In the genomic region with DNA sequence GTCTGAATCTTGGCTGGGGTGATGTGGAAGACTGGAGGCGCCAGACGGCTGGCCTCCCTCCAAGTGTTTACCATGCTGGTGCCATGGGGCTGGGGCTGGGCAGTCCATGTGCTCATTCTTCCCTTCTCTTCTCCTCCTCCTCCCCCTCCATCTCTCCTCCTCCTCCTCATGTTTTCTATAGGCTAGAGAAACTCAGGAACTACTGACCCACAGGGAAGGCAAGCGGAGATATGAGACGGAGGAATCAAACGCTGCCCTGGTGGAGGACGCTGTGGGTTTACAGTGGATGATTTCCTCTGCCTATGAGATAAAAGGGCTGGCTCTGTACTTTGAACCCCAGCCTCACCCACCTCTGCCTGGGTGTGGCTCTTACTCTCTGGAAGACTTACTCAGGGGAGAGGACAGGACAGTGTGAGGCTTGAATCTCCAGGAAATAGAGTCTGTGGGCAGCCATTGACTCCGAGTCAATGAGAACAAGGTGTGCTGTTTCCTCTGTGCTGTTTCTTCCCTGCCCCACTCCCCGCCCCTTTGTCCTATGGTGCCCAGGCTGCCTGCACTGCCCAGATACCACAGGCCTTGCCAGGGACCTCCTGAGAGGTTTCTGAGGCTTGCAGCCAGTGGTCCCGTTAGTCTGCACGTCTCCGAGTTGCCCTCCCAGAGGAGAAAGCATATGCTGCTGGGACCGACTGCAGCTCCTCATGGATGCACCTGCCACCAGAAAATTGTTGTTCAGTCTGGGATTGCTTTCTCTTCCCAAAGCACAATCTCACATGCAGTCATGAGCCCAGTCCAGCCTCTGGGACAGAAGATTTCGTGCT, we compare ENCODE assay signal across 12 cellular contexts.
DNase-seq lines count a peak whose midpoint lies in the region; ATAC-seq and TF ChIP-seq lines count a peak whose summit lies in the region.
"Had no signal": no experiment of that assay in that cellular context is flagged by ENCODE, and none has a peak within 500 bp of the region (broad histone marks: within the 10 kb centered on the region; RNA-seq: fewer than 3 reads in every experiment).

No MANE protein-coding gene starts in this region.

- no peak for ATAC-seq in HG02610 (IDR thresholded peaks at IDR 0.05; ENCODE audit: unreplicated experiment)

- TF ChIP-seq CTCF in transverse colon (IDR thresholded peaks at IDR 0.05) = peak in 2 of 5 experiments; percentile 26 to 45

- H3K36me3 ChIP-seq in esophagus (ENCODE audit: control insufficient read depth in 2 of 2, insufficient read depth in 2 of 2, low read length in 1 of 2) (no peaks in the 10 kb centered on the region), transverse colon (no peaks in the 10 kb centered on the region)

- H3K9me3 Mint-ChIP-seq in activated naive CD4-positive, alpha-beta T cell treated with anti-CD3 and anti-CD28 coated beads, Interleukin-2, amount 10 ng/mL, durations not matched to agents 7 days and 5 days = no peaks in the 10 kb centered on the region
- H3K9me3 Mint-ChIP-seq: stimulated activated naive CD8-positive, alpha-beta T cell treated with anti-CD3 and anti-CD28 coated beads, Interleukin-15, Interleukin-2, amounts not matched to agents 100 ng/mL and 50 ng/mL, for 24 hours had no signal

- peak overlapping the region; percentile 40 for H3K4me3 Mint-ChIP-seq in activated naive CD4-positive, alpha-beta T cell treated with anti-CD3 and anti-CD28 coated beads, Interleukin-2, amount 10 ng/mL, durations not matched to agents 7 days and 5 days
- H3K4me3 Mint-ChIP-seq: activated naive CD8-positive, alpha-beta T cell; stimulated activated naive CD8-positive, alpha-beta T cell treated with anti-CD3 and anti-CD28 coated beads, Interleukin-15, Interleukin-2, amounts not matched to agents 100 ng/mL and 50 ng/mL, for 24 hours had no signal

- peak; percentile 38 for TF ChIP-seq EP300 in transverse colon (IDR thresholded peaks at IDR 0.05; ENCODE audit: low read depth)

- WGBS in esophagus, 2 donors = 53 to 56% methylated on average over 13 of the region's 13 CpGs
- WGBS in transverse colon (ENCODE audit: low coverage in 1 of 2), 2 donors = 13 to 39% methylated on average over 3 to 13 of the region's 13 CpGs

- peaks cover 52% of the 10 kb centered on the region for H3K4me1 Mint-ChIP-seq in activated naive CD4-positive, alpha-beta T cell treated with anti-CD3 and anti-CD28 coated beads, Interleukin-2, amount 10 ng/mL, durations not matched to agents 7 days and 5 days

- peaks cover 5 to 15% of the 10 kb centered on the region in 2 donors for H3K4me1 ChIP-seq in esophagus (ENCODE audit: control insufficient read depth in 2 of 2, insufficient read depth in 2 of 2, low read length in 1 of 2)
- H3K4me1 ChIP-seq in transverse colon = peaks cover 8 to 31% (median 20%) of the 10 kb centered on the region in 4 donors

- intact Hi-C loops in transverse colon (cut with DNase I; ENCODE audit: low total_unique reads) = no loop called here
- intact Hi-C loops in posterior cingulate gyrus (cut with DNase I) = no loop called here

- TF ChIP-seq POLR2A in transverse colon (IDR thresholded peaks at IDR 0.05) = peak; percentile 79

- peak overlapping the region; percentile 97 for H3K27ac Mint-ChIP-seq in activated naive CD4-positive, alpha-beta T cell treated with anti-CD3 and anti-CD28 coated beads, Interleukin-2, amount 10 ng/mL, durations not matched to agents 7 days and 5 days
- H3K27ac Mint-ChIP-seq: activated naive CD8-positive, alpha-beta T cell; stimulated activated naive CD8-positive, alpha-beta T cell treated with anti-CD3 and anti-CD28 coated beads, Interleukin-15, Interleukin-2, amounts not matched to agents 100 ng/mL and 50 ng/mL, for 24 hours had no signal

- peaks cover 5% of the 10 kb centered on the region for H3K27me3 Mint-ChIP-seq in activated naive CD4-positive, alpha-beta T cell treated with anti-CD3 and anti-CD28 coated beads, Interleukin-2, amount 10 ng/mL, durations not matched to agents 7 days and 5 days
- H3K27me3 Mint-ChIP-seq: activated naive CD8-positive, alpha-beta T cell; stimulated activated naive CD8-positive, alpha-beta T cell treated with anti-CD3 and anti-CD28 coated beads, Interleukin-15, Interleukin-2, amounts not matched to agents 100 ng/mL and 50 ng/mL, for 24 hours had no signal

- H3K4me3 ChIP-seq in esophagus (ENCODE audit: low read depth in 1 of 2, low read length in 2 of 2) (no peak overlapping the region), transverse colon (peak overlapping the region in 2 of 4 donors; percentile 3 to 12)

- DNase-seq in activated naive CD4-positive, alpha-beta T cell treated with anti-CD3 and anti-CD28 coated beads, Interleukin-2, amount 10 ng/mL, durations not matched to agents 7 days and 5 days = peak; percentile 68
- DNase-seq in activated naive CD4-positive, alpha-beta T cell treated with anti-CD3 and anti-CD28 coated beads, Interleukin-2, amount 50 U/mL, for 16 hours = no peak
- DNase-seq in NCI-H69 (lab: John Stamatoyannopoulos, UW) = peak; percentile 93
- DNase-seq in transverse colon = peak; percentile 90
- no peak for DNase-seq in posterior cingulate gyrus
- no peak for DNase-seq in retina
- DNase-seq: effector CD4-positive, alpha-beta T cell; hippocampal formation had no signal

- CTCF ChIA-PET in activated naive CD4-positive, alpha-beta T cell treated with anti-CD3 and anti-CD28 coated beads, Interleukin-2, amount 10 ng/mL, durations not matched to agents 7 days and 5 days (lab: Charles Lee) = no interaction called here

- in situ Hi-C loops in transverse colon (cut with MboI; ENCODE audit: low pct_ligation_motif_present in 1 of 4, low pct_unique_long_range_greater_than_20kb in 1 of 4, low sequenced_read_pairs in 3 of 4) = loop anchor here in 1 of 4 donors (25.0 kb wide), 1 partner anchor 318 kb away; no protein-coding TSS in a partner anchor

- no peaks in the 10 kb centered on the region for H3K27me3 ChIP-seq in esophagus (ENCODE audit: control insufficient read depth in 1 of 2, insufficient read depth in 2 of 2, low read length in 2 of 2)
- no peaks in the 10 kb centered on the region for H3K27me3 ChIP-seq in transverse colon

- peak overlapping the region; percentile 23 to 53 for H3K27ac ChIP-seq in esophagus (ENCODE audit: low read depth in 2 of 2, low read length in 1 of 2)
- H3K27ac ChIP-seq in transverse colon = peak overlapping the region; percentile 86 to 92 (median 88)

- no peaks in the 10 kb centered on the region for H3K9me3 ChIP-seq in esophagus (ENCODE audit: control insufficient read depth in 2 of 2, insufficient read depth in 1 of 2, low read depth in 1 of 2, low read length in 1 of 2)
- H3K9me3 ChIP-seq in transverse colon = no peaks in the 10 kb centered on the region

- no peaks in the 10 kb centered on the region for H3K36me3 Mint-ChIP-seq in activated naive CD4-positive, alpha-beta T cell treated with anti-CD3 and anti-CD28 coated beads, Interleukin-2, amount 10 ng/mL, durations not matched to agents 7 days and 5 days
- H3K36me3 Mint-ChIP-seq: activated naive CD8-positive, alpha-beta T cell had no signal

Comparison
In these comparisons a context has a peak if more than half of its experiments do, and no peak if none do; other contexts are left out.
1. DNase-seq: peak in activated naive CD4-positive, alpha-beta T cell treated with anti-CD3 and anti-CD28 coated beads, Interleukin-2, amount 10 ng/mL, durations not matched to agents 7 days and 5 days (single experiment), NCI-H69 (single experiment) and transverse colon (single experiment); none in activated naive CD4-positive, alpha-beta T cell treated with anti-CD3 and anti-CD28 coated beads, Interleukin-2, amount 50 U/mL, for 16 hours (single experiment), posterior cingulate gyrus (0 of 10) and retina (single experiment).